Comparison of ENCODE assay signal across 16 cellular contexts in the genomic region with DNA sequence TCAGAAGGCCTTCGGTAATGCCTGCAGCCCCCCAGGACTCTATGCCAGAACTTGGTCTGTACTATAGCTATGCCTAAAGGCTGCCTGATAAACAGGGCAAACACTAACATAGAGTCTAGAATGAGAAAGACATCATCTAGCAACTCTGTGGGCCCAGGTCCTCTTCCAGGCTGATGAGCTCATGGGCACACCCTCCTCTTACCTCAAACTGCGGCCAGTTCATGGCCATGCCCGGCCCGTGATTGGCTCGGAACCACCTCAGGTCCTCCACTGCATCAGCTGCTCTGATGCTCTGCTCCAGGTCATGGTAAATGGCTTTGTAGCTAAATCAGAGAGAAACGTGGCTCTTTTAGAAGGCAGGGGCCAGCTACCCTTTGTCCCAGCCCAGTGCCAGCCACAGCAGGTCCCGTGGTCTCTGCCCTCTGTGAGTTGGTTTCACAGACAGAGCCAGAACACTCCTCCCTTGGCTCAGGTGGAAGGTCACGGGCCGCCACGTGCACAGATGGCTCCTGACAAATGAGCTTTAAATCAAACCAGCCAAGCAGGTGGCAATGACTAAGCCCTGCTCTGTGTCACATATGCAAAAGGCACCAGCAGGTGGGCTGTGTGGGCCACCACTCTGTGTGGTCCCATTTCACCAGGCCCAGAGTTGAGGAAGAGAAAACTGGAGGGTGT. TPM values are rescaled to one million over a fixed set of nuclear protein-coding genes. Genes with fewer than 3 reads are reported as not detected.
DNase-seq lines count a peak whose midpoint lies in the region; ATAC-seq, FAIRE-seq and TF ChIP-seq lines count a peak whose summit lies in the region.
"Had no signal": no experiment of that assay in that cellular context is flagged by ENCODE, and none has a peak within 500 bp of the region (broad histone marks: within the 10 kb centered on the region; RNA-seq: fewer than 3 reads in every experiment).

No MANE protein-coding gene starts in this region.

- no peak overlapping the region for H3K4me3 Mint-ChIP-seq in endodermal cell
- H3K4me3 Mint-ChIP-seq: CD4-positive, alpha-beta T cell; effector memory CD8-positive, alpha-beta T cell; naive thymus-derived CD8-positive, alpha-beta T cell had no signal

- TF ChIP-seq POLR2A in GM12891 (IDR thresholded peaks at IDR 0.05; ENCODE audit: low read depth, low read length) = no peak

- ATAC-seq in pancreas (peak; percentile 65 to 79 (median 69)), HG03108 (IDR thresholded peaks at IDR 0.05; ENCODE audit: unreplicated experiment) (no peak)
- ATAC-seq: effector memory CD8-positive, alpha-beta T cell; naive thymus-derived CD8-positive, alpha-beta T cell had no signal

- H3K27ac ChIP-seq in endodermal cell (ENCODE audit: low read depth, low read length) (no peak overlapping the region), pancreas (peak overlapping the region; percentile 83 to 96 (median 90))
- H3K27ac ChIP-seq: breast epithelium had no signal

- no peak for TF ChIP-seq CTCF in endodermal cell (conservative IDR thresholded peaks at IDR 0.05)
- no peak for TF ChIP-seq CTCF in pancreas (IDR thresholded peaks at IDR 0.05)

- H3K27ac Mint-ChIP-seq in endodermal cell = no peak overlapping the region
- H3K27ac Mint-ChIP-seq: CD4-positive, alpha-beta T cell had no signal

- no peaks in the 10 kb centered on the region for H3K27me3 Mint-ChIP-seq in endodermal cell (ENCODE audit: insufficient read depth)
- H3K27me3 Mint-ChIP-seq: CD4-positive, alpha-beta T cell; effector memory CD8-positive, alpha-beta T cell; naive thymus-derived CD8-positive, alpha-beta T cell had no signal

- no peaks in the 10 kb centered on the region for H3K9me3 Mint-ChIP-seq in endodermal cell
- H3K9me3 Mint-ChIP-seq: CD4-positive, alpha-beta T cell; effector memory CD8-positive, alpha-beta T cell; naive thymus-derived CD8-positive, alpha-beta T cell had no signal

- WGBS in endodermal cell (ENCODE audit: insufficient coverage in 1 of 2, insufficient read length in 1 of 2), 2 experiments = 85 to 91% methylated on average over 6 to 10 of the region's 10 CpGs
- WGBS in pancreas, 2 donors = 22 to 26% methylated on average over 10 of the region's 10 CpGs

- H3K4me3 ChIP-seq in endodermal cell (ENCODE audit: low read length) = no peak overlapping the region
- H3K4me3 ChIP-seq in pancreas = peak overlapping the region in 3 of 4 donors; percentile 26 to 43 (median 42)
- H3K4me3 ChIP-seq: breast epithelium had no signal

- peak; percentile 47 for FAIRE-seq in GM12891 (lab: Jason Lieb, UNC)
- FAIRE-seq in pancreas (lab: Jason Lieb, UNC) = no peak

- intact Hi-C loops in pancreas (cut with DNase I) = no loop called here

- H3K36me3 ChIP-seq in endodermal cell (ENCODE audit: control insufficient read depth, insufficient read depth, low read length) = peaks cover 86% of the 10 kb centered on the region
- peaks cover 0 to 36% (median 31%) of the 10 kb centered on the region in 3 donors for H3K36me3 ChIP-seq in pancreas
- H3K36me3 ChIP-seq: breast epithelium had no signal

- DNase-seq in GM12891 (ENCODE audit: insufficient read length, low spot score) (no peak), NAMALWA (ENCODE audit: low spot score) (peak; percentile 68), endodermal cell (peak; percentile 63), pancreas (peak; percentile 84 to 95 (median 92)), Kasumi-1 (lab: John Stamatoyannopoulos, UW) (no peak)
- no peak for DNase-seq in activated CD8-positive, alpha-beta memory T cell treated with anti-CD3 and anti-CD28 coated beads, Interleukin-2, amount 50 U/mL, for 4 hours
- DNase-seq: CD4-positive, alpha-beta T cell; effector memory CD8-positive, alpha-beta T cell; foreskin fibroblast; KG1; naive thymus-derived CD8-positive, alpha-beta T cell; NCI-H2029 treated with DMSO at 0.1 percent for 48 hours; retina; stimulated activated CD4-positive, alpha-beta T cell treated with anti-CD3 and anti-CD28 coated beads, Interleukin-4, amount 100 ng/mL, for 1 hour had no signal

- H3K36me3 Mint-ChIP-seq in endodermal cell (ENCODE audit: low read depth) = peaks cover 44% of the 10 kb centered on the region

- H3K9me3 ChIP-seq in endodermal cell (ENCODE audit: control insufficient read depth, low read length) = no peaks in the 10 kb centered on the region
- H3K9me3 ChIP-seq in pancreas = no peaks in the 10 kb centered on the region
- H3K9me3 ChIP-seq: breast epithelium had no signal

- H3K9ac ChIP-seq in endodermal cell (ENCODE audit: extremely low read depth, low read length, poor library complexity, severe bottlenecking) = no peak overlapping the region

- H3K4me1 ChIP-seq in endodermal cell (ENCODE audit: control insufficient read depth, insufficient read depth, low read length) (peaks cover 3% of the 10 kb centered on the region), pancreas (peaks cover 25 to 44% (median 39%) of the 10 kb centered on the region in 3 donors)
- H3K4me1 ChIP-seq: breast epithelium had no signal

- peaks cover 13% of the 10 kb centered on the region for H3K4me1 Mint-ChIP-seq in endodermal cell

- H3K27me3 ChIP-seq in endodermal cell (ENCODE audit: control insufficient read depth, insufficient read depth, low read length, poor library complexity, severe bottlenecking) (no peaks in the 10 kb centered on the region), pancreas (no peaks in the 10 kb centered on the region)
- H3K27me3 ChIP-seq: breast epithelium had no signal

TF ChIP-seq in GM12891, 5 proteins besides CTCF, POLR2A, EP300 and RAD21:
- no peak for TF ChIP-seq PAX5 (IDR thresholded peaks at IDR 0.05; ENCODE audit: insufficient read depth, low read length, severe bottlenecking)
- no peak for TF ChIP-seq TAF1 (IDR thresholded peaks at IDR 0.05; ENCODE audit: low read depth, low read length)
- no peak for TF ChIP-seq SPI1 (IDR thresholded peaks at IDR 0.05; ENCODE audit: low read depth, low read length)
- TF ChIP-seq POLR2AphosphoS5 (IDR thresholded peaks at IDR 0.05; ENCODE audit: low read depth, low read length) = no peak
- TF ChIP-seq POU2F2 (IDR thresholded peaks at IDR 0.05; ENCODE audit: low read depth, low read length) = no peak

RNA-seq across cellular contexts. Expression of gene ARFGAP3, which starts 25.0 kb away (rescaled TPM):
- polyA plus RNA-seq in GM12891 (2012; ENCODE audit: low read depth, missing spikeins) = 31.4 TPM
- total RNA-seq in endodermal cell (10 to 100 TPM; 20.5 to 36.9 TPM), pancreas (10 to 100 TPM; 54.8 to 75.3 (median 62.1) TPM)
- 30.6 TPM for polyA plus RNA-seq in endodermal cell (2013, experiment 1 of 2)
- polyA plus RNA-seq in endodermal cell (2013, experiment 2 of 2) = 32.2 TPM
- 10 to 100 TPM; 39.1 to 45.4 TPM for polyA plus RNA-seq in pancreas

Comparison
In these comparisons a context has a peak if more than half of its experiments do, and no peak if none do; other contexts are left out.
1. DNase-seq: peak in NAMALWA (single experiment), endodermal cell (single experiment) and pancreas (6 of 6); none in GM12891 (single experiment), activated CD8-positive, alpha-beta memory T cell treated with anti-CD3 and anti-CD28 coated beads, Interleukin-2, amount 50 U/mL, for 4 hours (single experiment) and Kasumi-1 (0 of 2).